Comparison of ENCODE assay signal across 1 cellular context in the genomic region with DNA sequence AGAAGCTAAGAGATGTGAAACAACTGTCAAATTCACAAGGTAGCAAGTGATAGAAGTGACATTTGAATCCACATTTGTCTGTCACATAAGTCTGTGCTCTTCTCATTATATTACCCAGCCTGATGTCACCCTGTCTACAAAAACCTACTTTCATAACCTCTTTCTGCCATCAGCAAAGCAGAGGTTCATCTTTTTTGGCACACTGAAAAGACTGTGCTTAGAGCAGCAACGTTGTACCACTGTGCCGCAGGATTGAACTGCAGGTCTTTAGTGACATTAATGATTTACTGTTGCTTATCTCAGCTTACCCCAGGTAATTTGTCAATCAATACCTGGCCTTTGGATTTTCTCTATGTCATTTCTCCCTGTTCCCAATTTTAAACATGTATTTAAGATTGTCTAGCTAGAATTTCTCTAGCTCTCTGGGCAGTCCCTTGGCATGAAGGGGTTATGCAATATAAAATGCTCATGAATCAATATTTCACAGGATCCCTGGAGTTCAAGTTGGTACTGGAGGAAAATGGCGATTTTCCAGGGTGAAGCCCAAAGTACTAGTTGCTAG.
A peak's percentile ranks its signal among the peaks of the same experiment; 100 is the strongest.
TF ChIP-seq lines count a peak whose summit lies in the region.

No MANE protein-coding gene starts in this region.

TF ChIP-seq in HepG2, 621 proteins besides CTCF, POLR2A, EP300 and RAD21 (continued from another document and continues in another):
- TF ChIP-seq, protein P1, sequence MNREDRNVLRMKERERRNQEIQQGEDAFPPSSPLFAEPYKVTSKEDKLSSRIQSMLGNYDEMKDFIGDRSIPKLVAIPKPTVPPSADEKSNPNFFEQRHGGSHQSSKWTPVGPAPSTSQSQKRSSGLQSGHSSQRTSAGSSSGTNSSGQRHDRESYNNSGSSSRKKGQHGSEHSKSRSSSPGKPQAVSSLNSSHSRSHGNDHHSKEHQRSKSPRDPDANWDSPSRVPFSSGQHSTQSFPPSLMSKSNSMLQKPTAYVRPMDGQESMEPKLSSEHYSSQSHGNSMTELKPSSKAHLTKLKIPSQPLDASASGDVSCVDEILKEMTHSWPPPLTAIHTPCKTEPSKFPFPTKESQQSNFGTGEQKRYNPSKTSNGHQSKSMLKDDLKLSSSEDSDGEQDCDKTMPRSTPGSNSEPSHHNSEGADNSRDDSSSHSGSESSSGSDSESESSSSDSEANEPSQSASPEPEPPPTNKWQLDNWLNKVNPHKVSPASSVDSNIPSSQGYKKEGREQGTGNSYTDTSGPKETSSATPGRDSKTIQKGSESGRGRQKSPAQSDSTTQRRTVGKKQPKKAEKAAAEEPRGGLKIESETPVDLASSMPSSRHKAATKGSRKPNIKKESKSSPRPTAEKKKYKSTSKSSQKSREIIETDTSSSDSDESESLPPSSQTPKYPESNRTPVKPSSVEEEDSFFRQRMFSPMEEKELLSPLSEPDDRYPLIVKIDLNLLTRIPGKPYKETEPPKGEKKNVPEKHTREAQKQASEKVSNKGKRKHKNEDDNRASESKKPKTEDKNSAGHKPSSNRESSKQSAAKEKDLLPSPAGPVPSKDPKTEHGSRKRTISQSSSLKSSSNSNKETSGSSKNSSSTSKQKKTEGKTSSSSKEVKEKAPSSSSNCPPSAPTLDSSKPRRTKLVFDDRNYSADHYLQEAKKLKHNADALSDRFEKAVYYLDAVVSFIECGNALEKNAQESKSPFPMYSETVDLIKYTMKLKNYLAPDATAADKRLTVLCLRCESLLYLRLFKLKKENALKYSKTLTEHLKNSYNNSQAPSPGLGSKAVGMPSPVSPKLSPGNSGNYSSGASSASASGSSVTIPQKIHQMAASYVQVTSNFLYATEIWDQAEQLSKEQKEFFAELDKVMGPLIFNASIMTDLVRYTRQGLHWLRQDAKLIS (CRISPR knock-in tag; IDR thresholded peaks at IDR 0.05): no peak
- TF ChIP-seq ZFP36L1 (CRISPR knock-in tag; IDR thresholded peaks at IDR 0.05) (no peak), ZNF775 (CRISPR knock-in tag; IDR thresholded peaks at IDR 0.05; ENCODE audit: borderline replicate concordance) (no peak), NCOA1 (CRISPR knock-in tag; IDR thresholded peaks at IDR 0.05) (0 out of 2 replicates have a peak, but pooled peaks have one; percentile 70), JARID2 (CRISPR knock-in tag; IDR thresholded peaks at IDR 0.05; ENCODE audit: insufficient replicate concordance) (no peak), NFRKB (IDR thresholded peaks at IDR 0.05) (no peak), TBL1XR1 (IDR thresholded peaks at IDR 0.05; ENCODE audit: borderline replicate concordance, low read length, partially characterized antibody) (no peak), SALL1 (CRISPR knock-in tag; IDR thresholded peaks at IDR 0.05) (peak; percentile 46; the same call in 1 of the 2 replicates), ZNF605 (CRISPR knock-in tag; IDR thresholded peaks at IDR 0.05) (no peak), CEBPZ (IDR thresholded peaks at IDR 0.05; ENCODE audit: low read length) (no peak), JUN (CRISPR knock-in tag; IDR thresholded peaks at IDR 0.05) (0 out of 2 replicates have a peak, but pooled peaks have one; percentile 18), ZNF343 (CRISPR knock-in tag; IDR thresholded peaks at IDR 0.05) (peak; percentile 82), U2AF2 (IDR thresholded peaks at IDR 0.05; ENCODE audit: low read depth, low read length) (no peak), NCOA2 (CRISPR knock-in tag; IDR thresholded peaks at IDR 0.05) (0 out of 2 replicates have a peak, but pooled peaks have one; percentile 20), ZNF562 (CRISPR knock-in tag; IDR thresholded peaks at IDR 0.05; ENCODE audit: borderline replicate concordance) (no peak), SOX5 (CRISPR knock-in tag; IDR thresholded peaks at IDR 0.05; ENCODE audit: borderline replicate concordance) (no peak), AGO2 (optimal IDR thresholded peaks at IDR 0.05; ENCODE audit: low read depth, low read length) (no peak), HMGXB4 (CRISPR knock-in tag; IDR thresholded peaks at IDR 0.05; ENCODE audit: borderline replicate concordance in 1 of 2, low read depth in 1 of 2) (no peak), ZNF563 (CRISPR knock-in tag; IDR thresholded peaks at IDR 0.05) (no peak), KMT2A (CRISPR knock-in tag; IDR thresholded peaks at IDR 0.05) (0 out of 2 replicates have a peak, but pooled peaks have one; percentile 34), EZH2 (conservative IDR thresholded peaks at IDR 0.05; ENCODE audit: low read depth, low read length) (no peak), DMAP1 (CRISPR knock-in tag; IDR thresholded peaks at IDR 0.05) (peak; percentile 29; the same call in 1 of the 2 replicates), ZNF354B (CRISPR knock-in tag; IDR thresholded peaks at IDR 0.05) (no peak), HDAC2 (CRISPR knock-in tag; IDR thresholded peaks at IDR 0.05) (peak; percentile 65), TBX2 (CRISPR knock-in tag; IDR thresholded peaks at IDR 0.05; ENCODE audit: borderline replicate concordance) (no peak), ZBTB37 (CRISPR knock-in tag; IDR thresholded peaks at IDR 0.05) (no peak), TRIM24 (CRISPR knock-in tag; IDR thresholded peaks at IDR 0.05) (no peak), TBX3 (IDR thresholded peaks at IDR 0.05; ENCODE audit: borderline replicate concordance) (no peak), SOX6 (IDR thresholded peaks at IDR 0.05) (no peak), SOX6 (CRISPR knock-in tag; IDR thresholded peaks at IDR 0.05) (peak; percentile 45; the same call in 1 of the 2 replicates), SAFB2 (CRISPR knock-in tag; IDR thresholded peaks at IDR 0.05; ENCODE audit: borderline replicate concordance, low read depth) (no peak), RFX5 (IDR thresholded peaks at IDR 0.05; ENCODE audit: low read depth, low read length) (no peak), KLF11 (CRISPR knock-in tag; IDR thresholded peaks at IDR 0.05) (no peak), ZNF335 (CRISPR knock-in tag; IDR thresholded peaks at IDR 0.05) (no peak), NONO (IDR thresholded peaks at IDR 0.05) (no peak), NONO (CRISPR knock-in tag; conservative IDR thresholded peaks at IDR 0.05) (no peak)
- TF ChIP-seq, protein P2, sequence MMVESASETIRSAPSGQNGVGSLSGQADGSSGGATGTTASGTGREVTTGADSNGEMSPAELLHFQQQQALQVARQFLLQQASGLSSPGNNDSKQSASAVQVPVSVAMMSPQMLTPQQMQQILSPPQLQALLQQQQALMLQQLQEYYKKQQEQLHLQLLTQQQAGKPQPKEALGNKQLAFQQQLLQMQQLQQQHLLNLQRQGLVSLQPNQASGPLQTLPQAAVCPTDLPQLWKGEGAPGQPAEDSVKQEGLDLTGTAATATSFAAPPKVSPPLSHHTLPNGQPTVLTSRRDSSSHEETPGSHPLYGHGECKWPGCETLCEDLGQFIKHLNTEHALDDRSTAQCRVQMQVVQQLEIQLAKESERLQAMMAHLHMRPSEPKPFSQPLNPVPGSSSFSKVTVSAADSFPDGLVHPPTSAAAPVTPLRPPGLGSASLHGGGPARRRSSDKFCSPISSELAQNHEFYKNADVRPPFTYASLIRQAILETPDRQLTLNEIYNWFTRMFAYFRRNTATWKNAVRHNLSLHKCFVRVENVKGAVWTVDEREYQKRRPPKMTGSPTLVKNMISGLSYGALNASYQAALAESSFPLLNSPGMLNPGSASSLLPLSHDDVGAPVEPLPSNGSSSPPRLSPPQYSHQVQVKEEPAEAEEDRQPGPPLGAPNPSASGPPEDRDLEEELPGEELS (CRISPR knock-in tag; IDR thresholded peaks at IDR 0.05): no peak
- TF ChIP-seq, protein P3, sequence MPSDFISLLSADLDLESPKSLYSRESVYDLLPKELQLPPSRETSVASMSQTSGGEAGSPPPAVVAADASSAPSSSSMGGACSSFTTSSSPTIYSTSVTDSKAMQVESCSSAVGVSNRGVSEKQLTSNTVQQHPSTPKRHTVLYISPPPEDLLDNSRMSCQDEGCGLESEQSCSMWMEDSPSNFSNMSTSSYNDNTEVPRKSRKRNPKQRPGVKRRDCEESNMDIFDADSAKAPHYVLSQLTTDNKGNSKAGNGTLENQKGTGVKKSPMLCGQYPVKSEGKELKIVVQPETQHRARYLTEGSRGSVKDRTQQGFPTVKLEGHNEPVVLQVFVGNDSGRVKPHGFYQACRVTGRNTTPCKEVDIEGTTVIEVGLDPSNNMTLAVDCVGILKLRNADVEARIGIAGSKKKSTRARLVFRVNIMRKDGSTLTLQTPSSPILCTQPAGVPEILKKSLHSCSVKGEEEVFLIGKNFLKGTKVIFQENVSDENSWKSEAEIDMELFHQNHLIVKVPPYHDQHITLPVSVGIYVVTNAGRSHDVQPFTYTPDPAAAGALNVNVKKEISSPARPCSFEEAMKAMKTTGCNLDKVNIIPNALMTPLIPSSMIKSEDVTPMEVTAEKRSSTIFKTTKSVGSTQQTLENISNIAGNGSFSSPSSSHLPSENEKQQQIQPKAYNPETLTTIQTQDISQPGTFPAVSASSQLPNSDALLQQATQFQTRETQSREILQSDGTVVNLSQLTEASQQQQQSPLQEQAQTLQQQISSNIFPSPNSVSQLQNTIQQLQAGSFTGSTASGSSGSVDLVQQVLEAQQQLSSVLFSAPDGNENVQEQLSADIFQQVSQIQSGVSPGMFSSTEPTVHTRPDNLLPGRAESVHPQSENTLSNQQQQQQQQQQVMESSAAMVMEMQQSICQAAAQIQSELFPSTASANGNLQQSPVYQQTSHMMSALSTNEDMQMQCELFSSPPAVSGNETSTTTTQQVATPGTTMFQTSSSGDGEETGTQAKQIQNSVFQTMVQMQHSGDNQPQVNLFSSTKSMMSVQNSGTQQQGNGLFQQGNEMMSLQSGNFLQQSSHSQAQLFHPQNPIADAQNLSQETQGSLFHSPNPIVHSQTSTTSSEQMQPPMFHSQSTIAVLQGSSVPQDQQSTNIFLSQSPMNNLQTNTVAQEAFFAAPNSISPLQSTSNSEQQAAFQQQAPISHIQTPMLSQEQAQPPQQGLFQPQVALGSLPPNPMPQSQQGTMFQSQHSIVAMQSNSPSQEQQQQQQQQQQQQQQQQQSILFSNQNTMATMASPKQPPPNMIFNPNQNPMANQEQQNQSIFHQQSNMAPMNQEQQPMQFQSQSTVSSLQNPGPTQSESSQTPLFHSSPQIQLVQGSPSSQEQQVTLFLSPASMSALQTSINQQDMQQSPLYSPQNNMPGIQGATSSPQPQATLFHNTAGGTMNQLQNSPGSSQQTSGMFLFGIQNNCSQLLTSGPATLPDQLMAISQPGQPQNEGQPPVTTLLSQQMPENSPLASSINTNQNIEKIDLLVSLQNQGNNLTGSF (CRISPR knock-in tag; IDR thresholded peaks at IDR 0.05): no peak
- TF ChIP-seq, protein P4, sequence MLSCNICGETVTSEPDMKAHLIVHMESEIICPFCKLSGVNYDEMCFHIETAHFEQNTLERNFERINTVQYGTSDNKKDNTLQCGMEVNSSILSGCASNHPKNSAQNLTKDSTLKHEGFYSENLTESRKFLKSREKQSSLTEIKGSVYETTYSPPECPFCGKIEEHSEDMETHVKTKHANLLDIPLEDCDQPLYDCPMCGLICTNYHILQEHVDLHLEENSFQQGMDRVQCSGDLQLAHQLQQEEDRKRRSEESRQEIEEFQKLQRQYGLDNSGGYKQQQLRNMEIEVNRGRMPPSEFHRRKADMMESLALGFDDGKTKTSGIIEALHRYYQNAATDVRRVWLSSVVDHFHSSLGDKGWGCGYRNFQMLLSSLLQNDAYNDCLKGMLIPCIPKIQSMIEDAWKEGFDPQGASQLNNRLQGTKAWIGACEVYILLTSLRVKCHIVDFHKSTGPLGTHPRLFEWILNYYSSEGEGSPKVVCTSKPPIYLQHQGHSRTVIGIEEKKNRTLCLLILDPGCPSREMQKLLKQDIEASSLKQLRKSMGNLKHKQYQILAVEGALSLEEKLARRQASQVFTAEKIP (CRISPR knock-in tag; IDR thresholded peaks at IDR 0.05; ENCODE audit: borderline replicate concordance): no peak
- TF ChIP-seq, protein P5, sequence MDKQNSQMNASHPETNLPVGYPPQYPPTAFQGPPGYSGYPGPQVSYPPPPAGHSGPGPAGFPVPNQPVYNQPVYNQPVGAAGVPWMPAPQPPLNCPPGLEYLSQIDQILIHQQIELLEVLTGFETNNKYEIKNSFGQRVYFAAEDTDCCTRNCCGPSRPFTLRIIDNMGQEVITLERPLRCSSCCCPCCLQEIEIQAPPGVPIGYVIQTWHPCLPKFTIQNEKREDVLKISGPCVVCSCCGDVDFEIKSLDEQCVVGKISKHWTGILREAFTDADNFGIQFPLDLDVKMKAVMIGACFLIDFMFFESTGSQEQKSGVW (CRISPR knock-in tag; IDR thresholded peaks at IDR 0.05; ENCODE audit: borderline replicate concordance): no peak
